ENCODE assay signal across 18 cellular contexts in the genomic region with DNA sequence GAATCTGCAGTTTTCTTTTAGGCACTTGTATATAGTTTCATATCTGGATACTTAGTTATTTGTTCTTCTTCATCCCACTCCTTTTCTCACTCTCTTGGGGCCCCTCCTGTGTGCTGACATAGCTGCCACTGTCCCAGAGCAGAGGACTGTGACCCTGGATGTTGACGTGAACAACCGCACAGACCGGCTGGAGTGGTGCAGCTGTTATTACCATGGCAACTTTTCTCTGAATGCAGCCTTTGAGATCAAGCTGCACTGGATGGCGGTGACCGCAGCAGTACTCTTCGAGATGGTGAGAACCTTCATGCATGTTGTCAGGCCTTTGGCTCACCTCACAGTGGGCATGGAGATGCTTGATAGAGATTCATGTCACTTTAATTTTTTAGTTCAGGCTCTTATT. TPM values are rescaled to one million over a fixed set of nuclear protein-coding genes. Genes with fewer than 3 reads are reported as not detected.
DNase-seq lines count a peak whose midpoint lies in the region; TF ChIP-seq lines count a peak whose summit lies in the region.
"Had no signal": no experiment of that assay in that cellular context is flagged by ENCODE, and none has a peak within 500 bp of the region (broad histone marks: within the 10 kb centered on the region; RNA-seq: fewer than 3 reads in every experiment).

No MANE protein-coding gene starts in this region.

- H3K27ac ChIP-seq in angular gyrus (ENCODE audit: low read depth, low read length): peak overlapping the region; percentile 69
- H3K27ac ChIP-seq: cardiac muscle cell, gastrocnemius medialis, right atrium auricular region had no signal

- no peaks in the 10 kb centered on the region for H3K9me3 Mint-ChIP-seq in neural crest cell
- H3K9me3 Mint-ChIP-seq: activated naive CD8-positive, alpha-beta T cell treated with anti-CD3 and anti-CD28 coated beads, Interleukin-2, amount 50 U/mL, for 24 hours; CD4-positive, alpha-beta memory T cell had no signal

- peaks cover 11% of the 10 kb centered on the region for H3K36me3 Mint-ChIP-seq in neural crest cell (ENCODE audit: low read depth)

- H3K27me3 Mint-ChIP-seq in neural crest cell (ENCODE audit: low read depth): no peaks in the 10 kb centered on the region
- H3K27me3 Mint-ChIP-seq: activated naive CD8-positive, alpha-beta T cell treated with anti-CD3 and anti-CD28 coated beads, Interleukin-2, amount 50 U/mL, for 24 hours; CD4-positive, alpha-beta memory T cell; IgD-negative memory B cell had no signal

- peak; percentile 89 for DNase-seq in globus pallidus (ENCODE audit: low spot score)
- DNase-seq in neural crest cell (ENCODE audit: low read depth, low spot score): peak; percentile 48
- peak; percentile 82 for DNase-seq in superior temporal gyrus (ENCODE audit: extremely low spot score)
- DNase-seq in COR-L47 (lab: John Stamatoyannopoulos, UW): no peak
- DNase-seq in NCI-H524 treated with DMSO at 0.1 percent for 48 hours (lab: John Stamatoyannopoulos, UW): no peak
- no peak for DNase-seq in activated CD4-positive, alpha-beta T cell treated with anti-CD3 and anti-CD28 coated beads, Interleukin-2, amount 50 U/mL, for 1 hour
- DNase-seq: activated CD4-positive, alpha-beta T cell treated with anti-CD3 and anti-CD28 coated beads for 48 hours; activated naive CD8-positive, alpha-beta T cell treated with anti-CD3 and anti-CD28 coated beads, Interleukin-2, amount 50 U/mL, for 24 hours; CD4-positive, alpha-beta memory T cell; erythroblast; gastrocnemius medialis; NCI-H1436; NCI-H748 treated with DMSO at 0.1 percent for 48 hours; stimulated activated CD4-positive, alpha-beta T cell treated with anti-CD3 and anti-CD28 coated beads, Interleukin-15, amount 100 ng/mL, for 24 hours had no signal

- peaks cover 50% of the 10 kb centered on the region for H3K4me1 Mint-ChIP-seq in neural crest cell
- H3K4me1 Mint-ChIP-seq: activated naive CD8-positive, alpha-beta T cell treated with anti-CD3 and anti-CD28 coated beads, Interleukin-2, amount 50 U/mL, for 24 hours; CD4-positive, alpha-beta memory T cell; IgD-negative memory B cell had no signal

- TF ChIP-seq CTCF in neural crest cell (conservative IDR thresholded peaks at IDR 0.05): no peak

- peak overlapping the region; percentile 13 for H3K4me3 Mint-ChIP-seq in neural crest cell
- H3K4me3 Mint-ChIP-seq: activated naive CD8-positive, alpha-beta T cell treated with anti-CD3 and anti-CD28 coated beads, Interleukin-2, amount 50 U/mL, for 24 hours; CD4-positive, alpha-beta memory T cell; IgD-negative memory B cell had no signal

- H3K27ac Mint-ChIP-seq in neural crest cell (ENCODE audit: unreplicated experiment): peak overlapping the region; percentile 44
- H3K27ac Mint-ChIP-seq: activated naive CD8-positive, alpha-beta T cell treated with anti-CD3 and anti-CD28 coated beads, Interleukin-2, amount 50 U/mL, for 24 hours; IgD-negative memory B cell had no signal

RNA-seq across cellular contexts. Expression of gene YWHAH, which starts 50.9 kb away (rescaled TPM):
- total RNA-seq in neural crest cell: 154 and 162 TPM in 2 replicates

Comparison
In these comparisons a context has a peak if more than half of its experiments do, and no peak if none do; other contexts are left out.
1. DNase-seq: peak in globus pallidus (single experiment), neural crest cell (single experiment) and superior temporal gyrus (single experiment); none in COR-L47 (single experiment), NCI-H524 treated with DMSO at 0.1 percent for 48 hours (single experiment) and activated CD4-positive, alpha-beta T cell treated with anti-CD3 and anti-CD28 coated beads, Interleukin-2, amount 50 U/mL, for 1 hour (single experiment).